In genomic region chr12:123041811-123042655, GRCh38 we compare ENCODE assay signal across 12 cellular contexts.
A peak's percentile ranks its signal among the peaks of the same experiment; 100 is the strongest.
DNase-seq lines count a peak whose midpoint lies in the region; ATAC-seq and TF ChIP-seq lines count a peak whose summit lies in the region.
"Had no signal": no experiment of that assay in that cellular context is flagged by ENCODE, and none has a peak within 500 bp of the region (broad histone marks: within the 10 kb centered on the region; RNA-seq: fewer than 3 reads in every experiment).

No MANE protein-coding gene starts in this region.

- H3K27me3 ChIP-seq in CD8-positive, alpha-beta T cell (ENCODE audit: insufficient read depth, low read length): no peaks in the 10 kb centered on the region
- no peaks in the 10 kb centered on the region for H3K27me3 ChIP-seq in left ventricle myocardium inferior (ENCODE audit: low read depth)

- CTCF ChIA-PET in CD8-positive, alpha-beta T cell (lab: Charles Lee): interaction anchor here (1.1 to 6.6 kb wide), 10 partner anchors 10 to 200 kb away, joined by 3 to 57 read pairs (median 10); partner anchors contain the start of genes MPHOSPH9, MTRFR and PITPNM2

- no peak for DNase-seq in CD8-positive, alpha-beta T cell
- DNase-seq in astrocyte of the spinal cord (ENCODE audit: low read depth, low spot score) (peak; percentile 37), left ventricle myocardium inferior (no peak), retinal pigment epithelial cell (ENCODE audit: low read depth) (peak; percentile 99), ecto neural progenitor cell (ENCODE audit: low spot score) (no peak)
- DNase-seq in activated CD4-positive, alpha-beta T cell treated with anti-CD3 and anti-CD28 coated beads for 48 hours: no peak
- DNase-seq: activated CD4-positive, alpha-beta memory T cell treated with anti-CD3 and anti-CD28 coated beads, Interleukin-2, amount 10 ng/mL, durations not matched to agents 7 days and 5 days; activated naive CD4-positive, alpha-beta T cell treated with anti-CD3 and anti-CD28 coated beads for 36 hours; NCI-H2171; T-helper 1 cell had no signal

- peak overlapping the region; percentile 27 for H3K27ac Mint-ChIP-seq in CD8-positive, alpha-beta T cell
- H3K27ac Mint-ChIP-seq: activated CD4-positive, alpha-beta memory T cell treated with anti-CD3 and anti-CD28 coated beads, Interleukin-2, amount 10 ng/mL, durations not matched to agents 7 days and 5 days; activated naive CD4-positive, alpha-beta T cell treated with anti-CD3 and anti-CD28 coated beads for 36 hours had no signal

- no peaks in the 10 kb centered on the region for H3K9me3 Mint-ChIP-seq in CD8-positive, alpha-beta T cell
- H3K9me3 Mint-ChIP-seq: activated CD4-positive, alpha-beta memory T cell treated with anti-CD3 and anti-CD28 coated beads, Interleukin-2, amount 10 ng/mL, durations not matched to agents 7 days and 5 days; activated naive CD4-positive, alpha-beta T cell treated with anti-CD3 and anti-CD28 coated beads for 36 hours had no signal

- H3K4me1 Mint-ChIP-seq in CD8-positive, alpha-beta T cell (ENCODE audit: low read depth): peaks cover 28% of the 10 kb centered on the region

- H3K36me3 Mint-ChIP-seq in CD8-positive, alpha-beta T cell: no peaks in the 10 kb centered on the region

- no peaks in the 10 kb centered on the region for H3K9me3 ChIP-seq in CD8-positive, alpha-beta T cell (ENCODE audit: low read length)
- no peaks in the 10 kb centered on the region for H3K9me3 ChIP-seq in left ventricle myocardium inferior (replicated peaks)

- POLR2A ChIA-PET in CD8-positive, alpha-beta T cell (lab: Charles Lee): interaction anchor here (1.9 to 3.0 kb wide), 3 partner anchors 181 to 196 kb away, joined by 6 to 17 read pairs (median 13); partner anchors contain the start of genes MPHOSPH9 and MTRFR

- intact Hi-C loops in CD8-positive, alpha-beta T cell (cut with DNase I, micrococcal nuclease): loop anchor here (2.0 to 5.0 kb wide), 4 partner anchors 60 to 560 kb away; partner anchors contain the start of genes ARL6IP4 (in 1 of the 2), DDX55 (in 1 of the 2) and PITPNM2 (in 1 of the 2)
- intact Hi-C loops in left ventricle myocardium inferior (cut with micrococcal nuclease): loop anchor here (10.0 kb wide), 1 partner anchor 113 kb away; the partner anchor contains the start of gene PITPNM2

- no peaks in the 10 kb centered on the region for H3K36me3 ChIP-seq in CD8-positive, alpha-beta T cell (ENCODE audit: insufficient read depth, low read length)
- no peaks in the 10 kb centered on the region for H3K36me3 ChIP-seq in left ventricle myocardium inferior

- H3K27ac ChIP-seq in CD8-positive, alpha-beta T cell (ENCODE audit: low read depth, low read length): no peak overlapping the region
- H3K27ac ChIP-seq in left ventricle myocardium inferior (replicated peaks): peak overlapping the region; percentile 39

- in situ Hi-C loops in astrocyte of the spinal cord (cut with HindIII; ENCODE audit: low sequenced_read_pairs): no loop called here

- H3K4me1 ChIP-seq in CD8-positive, alpha-beta T cell (ENCODE audit: insufficient read depth, low read length): peaks cover 18% of the 10 kb centered on the region
- peaks cover 53% of the 10 kb centered on the region for H3K4me1 ChIP-seq in left ventricle myocardium inferior

- no peak for TF ChIP-seq CTCF in CD8-positive, alpha-beta T cell (IDR thresholded peaks at IDR 0.05)
- TF ChIP-seq CTCF in astrocyte of the spinal cord (IDR thresholded peaks at IDR 0.05; ENCODE audit: low read depth, low read length) (no peak), left ventricle myocardium inferior (IDR thresholded peaks at IDR 0.05; ENCODE audit: borderline replicate concordance) (no peak), retinal pigment epithelial cell (conservative IDR thresholded peaks at IDR 0.05; ENCODE audit: low read depth, low read length) (no peak)

- H3K4me3 ChIP-seq in CD8-positive, alpha-beta T cell (ENCODE audit: low read depth, low read length): no peak overlapping the region
- H3K4me3 ChIP-seq in astrocyte of the spinal cord (ENCODE audit: low read depth, low read length) (no peak overlapping the region), left ventricle myocardium inferior (no peak overlapping the region), retinal pigment epithelial cell (ENCODE audit: low read length) (peak overlapping the region; percentile 20)

- H3K4me3 Mint-ChIP-seq in CD8-positive, alpha-beta T cell: no peak overlapping the region
- H3K4me3 Mint-ChIP-seq: activated CD4-positive, alpha-beta memory T cell treated with anti-CD3 and anti-CD28 coated beads, Interleukin-2, amount 10 ng/mL, durations not matched to agents 7 days and 5 days; activated naive CD4-positive, alpha-beta T cell treated with anti-CD3 and anti-CD28 coated beads for 36 hours had no signal

- no peak for ATAC-seq in CD8-positive, alpha-beta T cell
- ATAC-seq in HG03521 (IDR thresholded peaks at IDR 0.05; ENCODE audit: unreplicated experiment) (no peak), esophagus mucosa (no peak)

- H3K27me3 Mint-ChIP-seq in CD8-positive, alpha-beta T cell (ENCODE audit: low read depth): no peaks in the 10 kb centered on the region
- H3K27me3 Mint-ChIP-seq: activated CD4-positive, alpha-beta memory T cell treated with anti-CD3 and anti-CD28 coated beads, Interleukin-2, amount 10 ng/mL, durations not matched to agents 7 days and 5 days had no signal

Comparison
In these comparisons a context has a peak if more than half of its experiments do, and no peak if none do; other contexts are left out.
1. DNase-seq: peak in astrocyte of the spinal cord (single experiment) and retinal pigment epithelial cell (single experiment); none in CD8-positive, alpha-beta T cell (0 of 7), left ventricle myocardium inferior (single experiment), ecto neural progenitor cell (single experiment) and activated CD4-positive, alpha-beta T cell treated with anti-CD3 and anti-CD28 coated beads for 48 hours (single experiment).